In the genomic region with DNA sequence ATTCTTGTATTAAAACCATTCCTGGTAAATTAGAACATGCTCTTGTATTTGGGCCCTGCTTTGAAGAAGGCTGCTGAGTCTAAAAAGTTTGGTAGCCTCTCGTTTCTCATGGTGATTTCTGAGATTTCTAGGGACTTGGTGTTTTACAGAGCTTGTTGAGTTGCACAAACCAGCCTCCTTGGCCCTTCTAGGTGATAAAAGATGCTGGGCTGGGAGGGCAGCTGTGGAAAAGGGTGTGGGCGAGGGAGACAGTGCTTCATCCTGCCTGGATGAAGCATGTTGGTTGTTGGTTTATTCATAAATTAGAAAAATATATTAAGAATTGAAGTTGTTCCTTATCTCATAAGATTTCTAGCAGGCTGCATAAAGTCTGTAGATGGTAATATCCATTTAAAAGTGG, we compare ENCODE assay signal across 11 cellular contexts.
DNase-seq lines count a peak whose midpoint lies in the region; ATAC-seq and TF ChIP-seq lines count a peak whose summit lies in the region.
"Had no signal": no experiment of that assay in that cellular context is flagged by ENCODE, and none has a peak within 500 bp of the region (broad histone marks: within the 10 kb centered on the region; RNA-seq: fewer than 3 reads in every experiment).

No MANE protein-coding gene starts in this region.

- DNase-seq in activated naive CD4-positive, alpha-beta T cell treated with anti-CD3 and anti-CD28 coated beads, Interleukin-2, amount 50 U/mL, for 72 hours (ENCODE audit: low spot score in 2 of 2), result no peak
- DNase-seq in coronary artery (ENCODE audit: low spot score) (peak; percentile 17), mesothelial cell of epicardium (ENCODE audit: low spot score in 2 of 2, unreplicated experiment in 2 of 2) (no peak), ureter (ENCODE audit: low spot score) (peak; percentile 36), DMS153 treated with DMSO at 0.1 percent for 48 hours (lab: John Stamatoyannopoulos, UW; ENCODE audit: unreplicated experiment) (no peak), NCI-H2029 treated with DMSO at 0.1 percent for 48 hours (lab: John Stamatoyannopoulos, UW) (no peak), NCI-H1092 treated with DMSO at 0.1 percent for 48 hours (lab: John Stamatoyannopoulos, UW) (no peak)
- DNase-seq: activated T-cell treated with anti-CD3 and anti-CD28 coated beads, Interleukin-2, amount 50 U/mL, for 4 hours; stimulated activated naive CD4-positive, alpha-beta T cell treated with Interleukin-2 at 50 U/mL for 16 hours had no signal

- H3K27me3 Mint-ChIP-seq in activated naive CD4-positive, alpha-beta T cell treated with anti-CD3 and anti-CD28 coated beads, Interleukin-2, amount 50 U/mL, for 24 hours, result no peaks in the 10 kb centered on the region
- H3K27me3 Mint-ChIP-seq in mesothelial cell of epicardium (ENCODE audit: low read depth), result no peaks in the 10 kb centered on the region

- TF ChIP-seq CTCF in coronary artery (IDR thresholded peaks at IDR 0.05) (no peak), mesothelial cell of epicardium (IDR thresholded peaks at IDR 0.05; ENCODE audit: unreplicated experiment) (no peak)

- no peak overlapping the region for H3K27ac Mint-ChIP-seq in activated naive CD4-positive, alpha-beta T cell treated with anti-CD3 and anti-CD28 coated beads, Interleukin-2, amount 50 U/mL, for 24 hours
- peak overlapping the region in 1 of 2 donors; percentile 61 for H3K27ac Mint-ChIP-seq in activated naive CD4-positive, alpha-beta T cell treated with anti-CD3 and anti-CD28 coated beads, Interleukin-2, amount 50 U/mL, for 72 hours
- H3K27ac Mint-ChIP-seq in mesothelial cell of epicardium, result peak overlapping the region; percentile 95
- H3K27ac Mint-ChIP-seq: B cell had no signal

- peak overlapping the region; percentile 17 for H3K4me3 ChIP-seq in coronary artery

- H3K4me3 Mint-ChIP-seq in activated naive CD4-positive, alpha-beta T cell treated with anti-CD3 and anti-CD28 coated beads, Interleukin-2, amount 50 U/mL, for 24 hours, result peak overlapping the region; percentile 1
- H3K4me3 Mint-ChIP-seq in mesothelial cell of epicardium, result peak overlapping the region; percentile 51
- H3K4me3 Mint-ChIP-seq: activated T-cell treated with anti-CD3 and anti-CD28 coated beads, Interleukin-2, amount 50 U/mL, for 4 hours; B cell had no signal

- no peak for ATAC-seq in activated naive CD4-positive, alpha-beta T cell treated with anti-CD3 and anti-CD28 coated beads, Interleukin-2, amount 50 U/mL, for 72 hours
- ATAC-seq: activated T-cell treated with anti-CD3 and anti-CD28 coated beads, Interleukin-2, amount 50 U/mL, for 4 hours had no signal

- no peaks in the 10 kb centered on the region for H3K9me3 Mint-ChIP-seq in activated naive CD4-positive, alpha-beta T cell treated with anti-CD3 and anti-CD28 coated beads, Interleukin-2, amount 50 U/mL, for 24 hours
- H3K9me3 Mint-ChIP-seq in activated naive CD4-positive, alpha-beta T cell treated with anti-CD3 and anti-CD28 coated beads, Interleukin-2, amount 50 U/mL, for 72 hours, result no peaks in the 10 kb centered on the region
- H3K9me3 Mint-ChIP-seq in mesothelial cell of epicardium, result no peaks in the 10 kb centered on the region
- H3K9me3 Mint-ChIP-seq: activated T-cell treated with anti-CD3 and anti-CD28 coated beads, Interleukin-2, amount 50 U/mL, for 4 hours had no signal

- H3K4me1 Mint-ChIP-seq in activated naive CD4-positive, alpha-beta T cell treated with anti-CD3 and anti-CD28 coated beads, Interleukin-2, amount 50 U/mL, for 24 hours, result peaks cover 84% of the 10 kb centered on the region
- H3K4me1 Mint-ChIP-seq in mesothelial cell of epicardium, result peaks cover 51% of the 10 kb centered on the region

- peaks cover 4% of the 10 kb centered on the region for H3K36me3 Mint-ChIP-seq in activated naive CD4-positive, alpha-beta T cell treated with anti-CD3 and anti-CD28 coated beads, Interleukin-2, amount 50 U/mL, for 24 hours
- no peaks in the 10 kb centered on the region for H3K36me3 Mint-ChIP-seq in activated naive CD4-positive, alpha-beta T cell treated with anti-CD3 and anti-CD28 coated beads, Interleukin-2, amount 50 U/mL, for 72 hours
- H3K36me3 Mint-ChIP-seq in mesothelial cell of epicardium, result no peaks in the 10 kb centered on the region

- H3K27ac ChIP-seq in coronary artery, result peak overlapping the region in 1 of 2 donors; percentile 19

Comparison
In these comparisons a context has a peak if more than half of its experiments do, and no peak if none do; other contexts are left out.
1. DNase-seq: peak in coronary artery (single experiment) and ureter (single experiment); none in activated naive CD4-positive, alpha-beta T cell treated with anti-CD3 and anti-CD28 coated beads, Interleukin-2, amount 50 U/mL, for 72 hours (0 of 2), mesothelial cell of epicardium (0 of 2), DMS153 treated with DMSO at 0.1 percent for 48 hours (single experiment), NCI-H2029 treated with DMSO at 0.1 percent for 48 hours (single experiment) and NCI-H1092 treated with DMSO at 0.1 percent for 48 hours (single experiment).